In the genomic region with DNA sequence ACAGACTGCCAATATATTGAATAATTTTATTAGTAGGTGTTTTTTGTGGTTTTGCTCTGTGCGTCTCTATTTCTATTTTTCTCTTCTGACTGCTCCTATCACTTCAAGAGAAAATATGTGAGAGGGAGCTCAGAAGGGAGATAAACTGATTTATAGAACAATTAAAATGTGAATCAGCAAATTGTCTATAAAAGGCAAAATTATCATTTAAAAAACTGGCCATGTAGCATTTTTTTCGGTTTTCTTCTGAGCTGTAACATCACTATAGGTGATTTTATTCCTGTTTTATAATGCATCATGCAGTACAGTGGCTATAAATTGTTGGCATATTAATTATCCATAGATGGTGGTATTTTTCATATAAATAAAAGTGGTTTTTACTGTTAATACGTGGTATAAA, we compare ENCODE assay signal across 29 cellular contexts.
DNase-seq lines count a peak whose midpoint lies in the region; ATAC-seq, FAIRE-seq and TF ChIP-seq lines count a peak whose summit lies in the region.
"Had no signal": no experiment of that assay in that cellular context is flagged by ENCODE, and none has a peak within 500 bp of the region (broad histone marks: within the 10 kb centered on the region; RNA-seq: fewer than 3 reads in every experiment).

No MANE protein-coding gene starts in this region.

- WGBS in HepG2 (ENCODE audit: low lambda C conversion rate) = under 1% methylated on average over 3 of the region's 3 CpGs
- WGBS in right lobe of liver (ENCODE audit: insufficient coverage, low coverage, low lambda C conversion rate, missing lambda C conversion rate) = 40% methylated on average over 3 of the region's 3 CpGs

- in situ Hi-C loops in HepG2 (cut with HindIII; ENCODE audit: extremely low pct_ligation_motif_present, low pct_unique_long_range_greater_than_20kb) = loop anchor here (10.0 kb wide), 1 partner anchor 203 kb away; no protein-coding TSS in a partner anchor

- TF ChIP-seq CTCF in HepG2 (CRISPR knock-in tag; IDR thresholded peaks at IDR 0.05) = no peak
- TF ChIP-seq CTCF in right lobe of liver (IDR thresholded peaks at IDR 0.05) = no peak

- no peak for TF ChIP-seq RAD21 in HepG2 (CRISPR knock-in tag; IDR thresholded peaks at IDR 0.05)

- H3K27me3 ChIP-seq in HepG2 (ENCODE audit: control insufficient read depth in 1 of 2, insufficient read depth in 2 of 2, low read length in 2 of 2) (no peaks in the 10 kb centered on the region), right lobe of liver (no peaks in the 10 kb centered on the region)
- H3K27me3 ChIP-seq: BE2C; BLaER1; BLaER1 treated with 17β-estradiol and CSF1 and Interleukin-3, amounts not matched to agents 10 nM and 100 nM had no signal

- H3K9me3 ChIP-seq in HepG2 (ENCODE audit: low read length) (peaks cover 47% of the 10 kb centered on the region), right lobe of liver (no peaks in the 10 kb centered on the region)
- H3K9me3 ChIP-seq: A549; BE2C; BLaER1; BLaER1 treated with 17β-estradiol and CSF1 and Interleukin-3, amounts not matched to agents 10 nM and 100 nM; Caco-2 had no signal

- no TSS peak for BruUV-seq in HepG2 (replicated peaks; lab: Mats Ljungman, UMichigan)

- H3K36me3 ChIP-seq in HepG2 (replicated peaks in 1 of 2; ENCODE audit: control insufficient read depth in 1 of 2, insufficient read depth in 2 of 2, low read length in 2 of 2) = no peaks in the 10 kb centered on the region
- no peaks in the 10 kb centered on the region for H3K36me3 ChIP-seq in right lobe of liver
- H3K36me3 ChIP-seq: BE2C; BLaER1; BLaER1 treated with 17β-estradiol and CSF1 and Interleukin-3, amounts not matched to agents 10 nM and 100 nM had no signal

- H3K4me1 ChIP-seq in HepG2 (ENCODE audit: insufficient read depth, low read length) (no peaks in the 10 kb centered on the region), right lobe of liver (no peaks in the 10 kb centered on the region)
- H3K4me1 ChIP-seq: A549; BE2C; BLaER1; BLaER1 treated with 17β-estradiol and CSF1 and Interleukin-3, amounts not matched to agents 10 nM and 100 nM; Caco-2 had no signal

- no peak overlapping the region for H3K9ac ChIP-seq in HepG2 (ENCODE audit: insufficient read depth, low read depth, low read length)
- H3K9ac ChIP-seq: BLaER1; BLaER1 treated with 17β-estradiol and CSF1 and Interleukin-3, amounts not matched to agents 10 nM and 100 nM had no signal

- no peaks in the 10 kb centered on the region for H4K20me1 ChIP-seq in HepG2 (ENCODE audit: insufficient read depth, low read length)
- H4K20me1 ChIP-seq: BLaER1; BLaER1 treated with 17β-estradiol and CSF1 and Interleukin-3, amounts not matched to agents 10 nM and 100 nM had no signal

- no peak for TF ChIP-seq POLR2A in HepG2 (IDR thresholded peaks at IDR 0.05; ENCODE audit: insufficient read depth in 1 of 2, low read depth in 2 of 2, low read length in 2 of 2)
- no peak for TF ChIP-seq POLR2A in right lobe of liver (IDR thresholded peaks at IDR 0.05)

- H3K27ac ChIP-seq in HepG2 (ENCODE audit: extremely low read length, insufficient read depth, low read length) (no peak overlapping the region), right lobe of liver (no peak overlapping the region)
- H3K27ac ChIP-seq: 22Rv1; A549; BLaER1; BLaER1 treated with 17β-estradiol and CSF1 and Interleukin-3, amounts not matched to agents 10 nM and 100 nM; C4-2B had no signal

- H2AFZ ChIP-seq in HepG2 (ENCODE audit: low read length) = no peak overlapping the region

- no peak for FAIRE-seq in HepG2 (lab: Jason Lieb, UNC)
- FAIRE-seq: A204.1, A549, D721Med had no signal

- no peaks in the 10 kb centered on the region for H3K79me2 ChIP-seq in HepG2 (ENCODE audit: insufficient read depth, low read length)

- no peak overlapping the region for H3K4me3 ChIP-seq in HepG2 (replicated peaks in 1 of 3; ENCODE audit: insufficient read depth in 1 of 3, low read depth in 2 of 3, low read length in 3 of 3)
- H3K4me3 ChIP-seq in right lobe of liver = no peak overlapping the region
- H3K4me3 ChIP-seq: A549; BLaER1; BLaER1 treated with 17β-estradiol and CSF1 and Interleukin-3, amounts not matched to agents 10 nM and 100 nM had no signal

- ATAC-seq in HepG2 (no peak), right lobe of liver (no peak)
- ATAC-seq: A549; CD8-positive, alpha-beta T cell had no signal

- no peak overlapping the region for H3K4me2 ChIP-seq in HepG2 (ENCODE audit: low read depth, low read length)
- H3K4me2 ChIP-seq: A549; BLaER1; BLaER1 treated with 17β-estradiol and CSF1 and Interleukin-3, amounts not matched to agents 10 nM and 100 nM had no signal

- intact Hi-C loops in HepG2 (cut with micrococcal nuclease; ENCODE audit: unreplicated experiment) (no loop called here), right lobe of liver (cut with DNase I) (no loop called here)

- CTCF ChIA-PET in HepG2 (lab: Yijun Ruan, JAX; ENCODE audit: low intra/inter-chr PET ratio, low total read pairs) = no interaction called here

- POLR2A ChIA-PET in HepG2 (lab: Yijun Ruan, JAX) = no interaction called here

- no peak for TF ChIP-seq EP300 in HepG2 (IDR thresholded peaks at IDR 0.05; ENCODE audit: low read depth in 2 of 2, low read length in 2 of 2)
- no peak for TF ChIP-seq EP300 in HepG2 (CRISPR knock-in tag; IDR thresholded peaks at IDR 0.05; ENCODE audit: borderline replicate concordance)

- DNase-seq in HepG2 (ENCODE audit: low spot score) (no peak), right lobe of liver (no peak)
- DNase-seq: 8988T; ACHN; AML-193; BE2C; C1 segment of cervical spinal cord; Caco-2; Calu3; CD4-positive, alpha-beta memory T cell; CD4-positive, alpha-beta T cell; CD4-positive, CD25-positive, alpha-beta regulatory T cell; CD8-positive, alpha-beta memory T cell; CD8-positive, alpha-beta T cell; COR-L47; DMS 273 treated with DMSO at 0.1 percent for 48 hours; DMS153; DMS53; DMS79; DMS79 treated with DMSO at 0.1 percent for 48 hours; DND-41; EL had no signal

TF ChIP-seq in HepG2, 621 proteins besides CTCF, POLR2A, EP300 and RAD21:
- peak in 1 of 2 experiments; percentile 61; a peak in 2 of 4 replicates for TF ChIP-seq MAFK (conservative IDR thresholded peaks at IDR 0.05 in 1 of 2, IDR thresholded peaks at IDR 0.05 in 1 of 2; ENCODE audit: low read length in 2 of 2)
- TF ChIP-seq MAFF (IDR thresholded peaks at IDR 0.05; ENCODE audit: low read depth, low read length) = peak; percentile 55
- no peak for TF ChIP-seq HMG20B (CRISPR knock-in tag; conservative IDR thresholded peaks at IDR 0.05)
